In genomic region chr4:184428787-184429186, GRCh38 we compare ENCODE assay signal across 23 cellular contexts. TPM values are rescaled to one million over a fixed set of nuclear protein-coding genes. Genes with fewer than 3 reads are reported as not detected.
DNase-seq lines count a peak whose midpoint lies in the region; ATAC-seq and TF ChIP-seq lines count a peak whose summit lies in the region.
"Had no signal": no experiment of that assay in that cellular context is flagged by ENCODE, and none has a peak within 500 bp of the region (broad histone marks: within the 10 kb centered on the region; RNA-seq: fewer than 3 reads in every experiment).

No MANE protein-coding gene starts in this region.

- TF ChIP-seq CTCF in natural killer cell (IDR thresholded peaks at IDR 0.05) (no peak), VCaP (conservative IDR thresholded peaks at IDR 0.05) (no peak)

- H3K27ac Mint-ChIP-seq in natural killer cell (peak overlapping the region; percentile 65 to 76), immature natural killer cell (peak overlapping the region in 1 of 6 donors; percentile 73)
- no peak overlapping the region for H3K27ac Mint-ChIP-seq in natural killer cell treated with Interleukin-12 subunit alpha and Interleukin-12 subunit beta and Interleukin-15 and Interleukin-18, amount 100 ng/mL, for 72 hours
- H3K27ac Mint-ChIP-seq in stimulated activated effector memory CD8-positive, alpha-beta T cell treated with anti-CD3 and anti-CD28 coated beads, Interleukin-12 subunit alpha, Interleukin-12 subunit beta, amount 100 ng/mL, for 72 hours = peak overlapping the region; percentile 88
- H3K27ac Mint-ChIP-seq: HFFc6 had no signal

- H3K27me3 Mint-ChIP-seq in natural killer cell (ENCODE audit: low read depth in 2 of 2) (no peaks in the 10 kb centered on the region), immature natural killer cell (ENCODE audit: low read depth in 3 of 3) (peaks cover 0 to 2% (median 1%) of the 10 kb centered on the region in 3 donors)
- no peaks in the 10 kb centered on the region for H3K27me3 Mint-ChIP-seq in natural killer cell treated with Interleukin-12 subunit alpha and Interleukin-12 subunit beta and Interleukin-15 and Interleukin-18, amount 100 ng/mL, for 72 hours
- H3K27me3 Mint-ChIP-seq: CD4-positive, alpha-beta memory T cell had no signal

- H3K36me3 Mint-ChIP-seq in natural killer cell = no peaks in the 10 kb centered on the region
- H3K36me3 Mint-ChIP-seq in natural killer cell treated with Interleukin-12 subunit alpha and Interleukin-12 subunit beta and Interleukin-15 and Interleukin-18, amount 100 ng/mL, for 72 hours = peaks cover 19% of the 10 kb centered on the region
- H3K36me3 Mint-ChIP-seq in stimulated activated effector memory CD8-positive, alpha-beta T cell treated with anti-CD3 and anti-CD28 coated beads, Interleukin-12 subunit alpha, Interleukin-12 subunit beta, amount 100 ng/mL, for 72 hours = peaks cover 83% of the 10 kb centered on the region
- peaks cover 9 to 30% (median 14%) of the 10 kb centered on the region in 3 donors for H3K36me3 Mint-ChIP-seq in immature natural killer cell

- no peak for DNase-seq in natural killer cell
- DNase-seq in natural killer cell treated with Interleukin-12 subunit alpha and Interleukin-12 subunit beta and Interleukin-15 and Interleukin-18, amount 100 ng/mL, for 72 hours (ENCODE audit: low spot score) = no peak
- no peak for DNase-seq in stimulated activated effector memory CD8-positive, alpha-beta T cell treated with anti-CD3 and anti-CD28 coated beads, Interleukin-12 subunit alpha, Interleukin-12 subunit beta, amount 100 ng/mL, for 72 hours (ENCODE audit: low spot score in 2 of 2)
- no peak for DNase-seq in immature natural killer cell
- DNase-seq: Caco-2; CD4-positive, alpha-beta memory T cell; DMS 273 treated with DMSO at 0.1 percent for 48 hours; DMS79 treated with DMSO at 0.1 percent for 48 hours; GF-D8; GOT3; HFFc6; KBM-7; NCI-H2029 treated with DMSO at 0.1 percent for 48 hours; NCI-H226; NCI-H510A; NCI-H69; SHP77 had no signal

- H3K9me3 Mint-ChIP-seq in natural killer cell = no peaks in the 10 kb centered on the region
- H3K9me3 Mint-ChIP-seq in natural killer cell treated with Interleukin-12 subunit alpha and Interleukin-12 subunit beta and Interleukin-15 and Interleukin-18, amount 100 ng/mL, for 72 hours = no peaks in the 10 kb centered on the region
- H3K9me3 Mint-ChIP-seq in stimulated activated effector memory CD8-positive, alpha-beta T cell treated with anti-CD3 and anti-CD28 coated beads, Interleukin-12 subunit alpha, Interleukin-12 subunit beta, amount 100 ng/mL, for 72 hours = no peaks in the 10 kb centered on the region
- H3K9me3 Mint-ChIP-seq in immature natural killer cell = no peaks in the 10 kb centered on the region
- H3K9me3 Mint-ChIP-seq: CD4-positive, alpha-beta memory T cell; HFFc6 had no signal

- intact Hi-C loops in natural killer cell (cut with micrococcal nuclease) = no loop called here

- peak overlapping the region; percentile 27; the same call in 1 of the 2 replicates for H3K27ac ChIP-seq in VCaP
- H3K27ac ChIP-seq: BLaER1, RWPE1 had no signal

- H3K4me1 Mint-ChIP-seq in natural killer cell (peaks cover 74 to 75% of the 10 kb centered on the region in 2 donors), immature natural killer cell (peaks cover 59 to 87% of the 10 kb centered on the region in 2 donors)
- peaks cover 54% of the 10 kb centered on the region in 2 donors for H3K4me1 Mint-ChIP-seq in natural killer cell treated with Interleukin-12 subunit alpha and Interleukin-12 subunit beta and Interleukin-15 and Interleukin-18, amount 100 ng/mL, for 72 hours (ENCODE audit: low read depth in 2 of 2)
- peaks cover 61% of the 10 kb centered on the region for H3K4me1 Mint-ChIP-seq in stimulated activated effector memory CD8-positive, alpha-beta T cell treated with anti-CD3 and anti-CD28 coated beads, Interleukin-12 subunit alpha, Interleukin-12 subunit beta, amount 100 ng/mL, for 72 hours

- ATAC-seq in natural killer cell (no peak), HG02840 (IDR thresholded peaks at IDR 0.05; ENCODE audit: low FRiP score, unreplicated experiment) (no peak), HG02623 (IDR thresholded peaks at IDR 0.05; ENCODE audit: unreplicated experiment) (no peak)
- no peak for ATAC-seq in natural killer cell treated with Interleukin-12 subunit alpha and Interleukin-12 subunit beta and Interleukin-15 and Interleukin-18, amount 100 ng/mL, for 72 hours
- no peak for ATAC-seq in stimulated activated effector memory CD8-positive, alpha-beta T cell treated with anti-CD3 and anti-CD28 coated beads, Interleukin-12 subunit alpha, Interleukin-12 subunit beta, amount 100 ng/mL, for 72 hours
- ATAC-seq: Panc1 had no signal

- H3K4me3 Mint-ChIP-seq in natural killer cell = no peak overlapping the region
- H3K4me3 Mint-ChIP-seq in natural killer cell treated with Interleukin-12 subunit alpha and Interleukin-12 subunit beta and Interleukin-15 and Interleukin-18, amount 100 ng/mL, for 72 hours = no peak overlapping the region
- H3K4me3 Mint-ChIP-seq in stimulated activated effector memory CD8-positive, alpha-beta T cell treated with anti-CD3 and anti-CD28 coated beads, Interleukin-12 subunit alpha, Interleukin-12 subunit beta, amount 100 ng/mL, for 72 hours = no peak overlapping the region
- no peak overlapping the region for H3K4me3 Mint-ChIP-seq in immature natural killer cell
- H3K4me3 Mint-ChIP-seq: HFFc6 had no signal

RNA-seq across cellular contexts. Expression of gene IRF2, which starts 45.6 kb away (rescaled TPM):
- 10 to 100 TPM; 50.6 to 68.5 (median 59.8) TPM for total RNA-seq in natural killer cell
- total RNA-seq in natural killer cell treated with Interleukin-12 subunit alpha and Interleukin-12 subunit beta and Interleukin-15 and Interleukin-18, amount 100 ng/mL, for 72 hours = 10 to 100 TPM; 55.2 to 67.8 TPM
- polyA plus RNA-seq in immature natural killer cell = 100 to 1,000 TPM in 1 of 3 donors, 10 to 100 TPM in 2; 68.5 to 103 (median 76.9) TPM

Comparison
In these comparisons a context has a peak if more than half of its experiments do, and no peak if none do; other contexts are left out.
1. H3K27ac Mint-ChIP-seq: peak in natural killer cell (2 of 2) and stimulated activated effector memory CD8-positive, alpha-beta T cell treated with anti-CD3 and anti-CD28 coated beads, Interleukin-12 subunit alpha, Interleukin-12 subunit beta, amount 100 ng/mL, for 72 hours (single experiment); none in natural killer cell treated with Interleukin-12 subunit alpha and Interleukin-12 subunit beta and Interleukin-15 and Interleukin-18, amount 100 ng/mL, for 72 hours (0 of 2).